ENCODE assay signal across 1 cellular context in the genomic region with DNA sequence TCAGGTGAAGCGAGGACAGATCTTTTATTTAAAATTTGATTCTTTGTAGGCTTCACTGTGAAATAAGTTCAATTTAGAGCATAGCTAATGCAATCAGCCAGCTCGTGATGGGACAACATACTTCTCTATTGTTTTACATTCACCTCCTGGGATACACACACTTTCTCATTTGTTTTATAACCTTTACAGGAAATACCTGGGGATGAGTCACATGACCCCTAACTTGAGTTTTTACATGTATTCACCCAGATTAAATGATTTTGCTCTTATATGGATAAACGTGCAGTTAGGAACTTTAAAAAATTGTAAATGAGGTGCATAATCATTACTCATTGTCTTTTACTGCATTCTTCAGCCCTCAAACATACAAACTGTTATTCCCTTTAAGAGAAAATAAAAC.
TF ChIP-seq lines count a peak whose summit lies in the region.

No MANE protein-coding gene starts in this region.

TF ChIP-seq in WTC11, 78 proteins besides CTCF, POLR2A, EP300 and RAD21 (continued from another document):
- TF ChIP-seq, protein P1, sequence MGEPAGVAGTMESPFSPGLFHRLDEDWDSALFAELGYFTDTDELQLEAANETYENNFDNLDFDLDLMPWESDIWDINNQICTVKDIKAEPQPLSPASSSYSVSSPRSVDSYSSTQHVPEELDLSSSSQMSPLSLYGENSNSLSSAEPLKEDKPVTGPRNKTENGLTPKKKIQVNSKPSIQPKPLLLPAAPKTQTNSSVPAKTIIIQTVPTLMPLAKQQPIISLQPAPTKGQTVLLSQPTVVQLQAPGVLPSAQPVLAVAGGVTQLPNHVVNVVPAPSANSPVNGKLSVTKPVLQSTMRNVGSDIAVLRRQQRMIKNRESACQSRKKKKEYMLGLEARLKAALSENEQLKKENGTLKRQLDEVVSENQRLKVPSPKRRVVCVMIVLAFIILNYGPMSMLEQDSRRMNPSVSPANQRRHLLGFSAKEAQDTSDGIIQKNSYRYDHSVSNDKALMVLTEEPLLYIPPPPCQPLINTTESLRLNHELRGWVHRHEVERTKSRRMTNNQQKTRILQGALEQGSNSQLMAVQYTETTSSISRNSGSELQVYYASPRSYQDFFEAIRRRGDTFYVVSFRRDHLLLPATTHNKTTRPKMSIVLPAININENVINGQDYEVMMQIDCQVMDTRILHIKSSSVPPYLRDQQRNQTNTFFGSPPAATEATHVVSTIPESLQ (CRISPR knock-in tag; IDR thresholded peaks at IDR 0.05), result no peak
- TF ChIP-seq MLX (CRISPR knock-in tag; IDR thresholded peaks at IDR 0.05) (no peak), ATF1 (CRISPR knock-in tag; IDR thresholded peaks at IDR 0.05) (no peak), TEAD4 (CRISPR knock-in tag; IDR thresholded peaks at IDR 0.05) (no peak), ZNF317 (CRISPR knock-in tag; IDR thresholded peaks at IDR 0.05; ENCODE audit: borderline replicate concordance, low read depth) (no peak), ESRRA (CRISPR knock-in tag; IDR thresholded peaks at IDR 0.05; ENCODE audit: borderline replicate concordance) (no peak), ZNF396 (CRISPR knock-in tag; IDR thresholded peaks at IDR 0.05; ENCODE audit: borderline replicate concordance) (no peak), ELF4 (CRISPR knock-in tag; IDR thresholded peaks at IDR 0.05; ENCODE audit: low read depth) (no peak), NR3C1 (CRISPR knock-in tag; conservative IDR thresholded peaks at IDR 0.05; ENCODE audit: low read depth) (no peak)
- TF ChIP-seq, protein P2, sequence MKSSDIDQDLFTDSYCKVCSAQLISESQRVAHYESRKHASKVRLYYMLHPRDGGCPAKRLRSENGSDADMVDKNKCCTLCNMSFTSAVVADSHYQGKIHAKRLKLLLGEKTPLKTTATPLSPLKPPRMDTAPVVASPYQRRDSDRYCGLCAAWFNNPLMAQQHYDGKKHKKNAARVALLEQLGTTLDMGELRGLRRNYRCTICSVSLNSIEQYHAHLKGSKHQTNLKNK (CRISPR knock-in tag; IDR thresholded peaks at IDR 0.05), result no peak
- TF ChIP-seq, protein P3, sequence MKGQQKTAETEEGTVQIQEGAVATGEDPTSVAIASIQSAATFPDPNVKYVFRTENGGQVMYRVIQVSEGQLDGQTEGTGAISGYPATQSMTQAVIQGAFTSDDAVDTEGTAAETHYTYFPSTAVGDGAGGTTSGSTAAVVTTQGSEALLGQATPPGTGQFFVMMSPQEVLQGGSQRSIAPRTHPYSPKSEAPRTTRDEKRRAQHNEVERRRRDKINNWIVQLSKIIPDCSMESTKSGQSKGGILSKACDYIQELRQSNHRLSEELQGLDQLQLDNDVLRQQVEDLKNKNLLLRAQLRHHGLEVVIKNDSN (CRISPR knock-in tag; IDR thresholded peaks at IDR 0.05), result peak; percentile 29; the same call in 1 of the 2 replicates
- TF ChIP-seq, protein P4, sequence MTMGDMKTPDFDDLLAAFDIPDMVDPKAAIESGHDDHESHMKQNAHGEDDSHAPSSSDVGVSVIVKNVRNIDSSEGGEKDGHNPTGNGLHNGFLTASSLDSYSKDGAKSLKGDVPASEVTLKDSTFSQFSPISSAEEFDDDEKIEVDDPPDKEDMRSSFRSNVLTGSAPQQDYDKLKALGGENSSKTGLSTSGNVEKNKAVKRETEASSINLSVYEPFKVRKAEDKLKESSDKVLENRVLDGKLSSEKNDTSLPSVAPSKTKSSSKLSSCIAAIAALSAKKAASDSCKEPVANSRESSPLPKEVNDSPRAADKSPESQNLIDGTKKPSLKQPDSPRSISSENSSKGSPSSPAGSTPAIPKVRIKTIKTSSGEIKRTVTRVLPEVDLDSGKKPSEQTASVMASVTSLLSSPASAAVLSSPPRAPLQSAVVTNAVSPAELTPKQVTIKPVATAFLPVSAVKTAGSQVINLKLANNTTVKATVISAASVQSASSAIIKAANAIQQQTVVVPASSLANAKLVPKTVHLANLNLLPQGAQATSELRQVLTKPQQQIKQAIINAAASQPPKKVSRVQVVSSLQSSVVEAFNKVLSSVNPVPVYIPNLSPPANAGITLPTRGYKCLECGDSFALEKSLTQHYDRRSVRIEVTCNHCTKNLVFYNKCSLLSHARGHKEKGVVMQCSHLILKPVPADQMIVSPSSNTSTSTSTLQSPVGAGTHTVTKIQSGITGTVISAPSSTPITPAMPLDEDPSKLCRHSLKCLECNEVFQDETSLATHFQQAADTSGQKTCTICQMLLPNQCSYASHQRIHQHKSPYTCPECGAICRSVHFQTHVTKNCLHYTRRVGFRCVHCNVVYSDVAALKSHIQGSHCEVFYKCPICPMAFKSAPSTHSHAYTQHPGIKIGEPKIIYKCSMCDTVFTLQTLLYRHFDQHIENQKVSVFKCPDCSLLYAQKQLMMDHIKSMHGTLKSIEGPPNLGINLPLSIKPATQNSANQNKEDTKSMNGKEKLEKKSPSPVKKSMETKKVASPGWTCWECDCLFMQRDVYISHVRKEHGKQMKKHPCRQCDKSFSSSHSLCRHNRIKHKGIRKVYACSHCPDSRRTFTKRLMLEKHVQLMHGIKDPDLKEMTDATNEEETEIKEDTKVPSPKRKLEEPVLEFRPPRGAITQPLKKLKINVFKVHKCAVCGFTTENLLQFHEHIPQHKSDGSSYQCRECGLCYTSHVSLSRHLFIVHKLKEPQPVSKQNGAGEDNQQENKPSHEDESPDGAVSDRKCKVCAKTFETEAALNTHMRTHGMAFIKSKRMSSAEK (CRISPR knock-in tag; IDR thresholded peaks at IDR 0.05; ENCODE audit: borderline replicate concordance), result no peak
